ENCODE assay signal across 21 cellular contexts in genomic region chr13:50898338-50898737, GRCh38.
"Had no signal": no experiment of that assay in that cellular context is flagged by ENCODE, and none has a peak within 500 bp of the region (broad histone marks: within the 10 kb centered on the region; RNA-seq: fewer than 3 reads in every experiment).

No MANE protein-coding gene starts in this region.

- H3K4me3 Mint-ChIP-seq: activated CD8-positive, alpha-beta memory T cell treated with anti-CD3 and anti-CD28 coated beads, Interleukin-2, amount 10 ng/mL, durations not matched to agents 7 days and 5 days; activated naive CD4-positive, alpha-beta T cell treated with anti-CD3 and anti-CD28 coated beads for 36 hours; activated naive CD8-positive, alpha-beta T cell treated with anti-CD3 and anti-CD28 coated beads, Interleukin-2, amount 50 U/mL, for 24 hours; naive thymus-derived CD8-positive, alpha-beta T cell had no signal

- H3K27me3 Mint-ChIP-seq: activated CD8-positive, alpha-beta memory T cell treated with anti-CD3 and anti-CD28 coated beads, Interleukin-2, amount 10 ng/mL, durations not matched to agents 7 days and 5 days; activated naive CD8-positive, alpha-beta T cell treated with anti-CD3 and anti-CD28 coated beads, Interleukin-2, amount 50 U/mL, for 24 hours had no signal

- DNase-seq: activated CD4-positive, alpha-beta T cell treated with anti-CD3 and anti-CD28 coated beads, Interleukin-2, amount 50 U/mL, for 48 hours; activated CD8-positive, alpha-beta memory T cell treated with anti-CD3 and anti-CD28 coated beads, Interleukin-2, amount 10 ng/mL, durations not matched to agents 7 days and 5 days; activated naive CD4-positive, alpha-beta T cell treated with anti-CD3 and anti-CD28 coated beads for 36 hours; activated naive CD8-positive, alpha-beta T cell treated with anti-CD3 and anti-CD28 coated beads, Interleukin-2, amount 50 U/mL, for 24 hours; activated T-cell treated with anti-CD3 and anti-CD28 coated beads, Interleukin-2, amount 50 U/mL, for 1 hour; aorta; cerebellar nuclear complex; effector CD8-positive, alpha-beta T cell; foreskin fibroblast; glutamatergic neuron; hypothalamus; kidney; left lung; mammary epithelial cell; naive thymus-derived CD8-positive, alpha-beta T cell; pancreas; sigmoid colon; spleen; stimulated activated CD4-positive, alpha-beta T cell treated with anti-CD3 and anti-CD28 coated beads, Interleukin-2, amount 100 ng/mL, for 24 hours; upper lobe of right lung had no signal

- ATAC-seq: activated CD8-positive, alpha-beta memory T cell treated with anti-CD3 and anti-CD28 coated beads, Interleukin-2, amount 10 ng/mL, durations not matched to agents 7 days and 5 days; activated naive CD8-positive, alpha-beta T cell treated with anti-CD3 and anti-CD28 coated beads, Interleukin-2, amount 50 U/mL, for 24 hours; left lung; naive thymus-derived CD8-positive, alpha-beta T cell; pancreas; upper lobe of right lung had no signal

- H3K27ac Mint-ChIP-seq: activated CD8-positive, alpha-beta memory T cell treated with anti-CD3 and anti-CD28 coated beads, Interleukin-2, amount 10 ng/mL, durations not matched to agents 7 days and 5 days; activated naive CD4-positive, alpha-beta T cell treated with anti-CD3 and anti-CD28 coated beads for 36 hours; activated naive CD8-positive, alpha-beta T cell treated with anti-CD3 and anti-CD28 coated beads, Interleukin-2, amount 50 U/mL, for 24 hours; activated T-helper 2 cell treated with anti-CD3 and anti-CD28 coated beads, Interferon-gamma antibody, Interleukin-2, Interleukin-4, amounts not matched to agents 10 μg/mL and 5 μg/mL and 100 μg/mL, durations not matched to agents 14 hours and 24 hours and 36 hours; naive thymus-derived CD8-positive, alpha-beta T cell had no signal

- H3K9me3 Mint-ChIP-seq: activated naive CD4-positive, alpha-beta T cell treated with anti-CD3 and anti-CD28 coated beads for 36 hours had no signal
